ENCODE assay signal across 11 cellular contexts in genomic region chr6:51675551-51676275, GRCh38.
"Had no signal": no experiment of that assay in that cellular context is flagged by ENCODE, and none has a peak within 500 bp of the region (broad histone marks: within the 10 kb centered on the region; RNA-seq: fewer than 3 reads in every experiment).

No MANE protein-coding gene starts in this region.

- ATAC-seq: lower lobe of right lung; stimulated activated effector memory CD8-positive, alpha-beta T cell treated with anti-CD3 and anti-CD28 coated beads, Interleukin-12 subunit alpha, Interleukin-12 subunit beta, amount 100 ng/mL, for 72 hours had no signal

- H3K4me1 Mint-ChIP-seq: activated B cell treated with CpG ODN at 0.5 μM for 24 hours; activated CD4-positive, alpha-beta T cell treated with anti-CD3 and anti-CD28 coated beads, Interleukin-2, amount 10 ng/mL, durations not matched to agents 24 days and 14 days; stimulated activated effector memory CD8-positive, alpha-beta T cell treated with anti-CD3 and anti-CD28 coated beads, Interleukin-12 subunit alpha, Interleukin-12 subunit beta, amount 100 ng/mL, for 72 hours had no signal

- H3K9me3 Mint-ChIP-seq: activated CD4-positive, alpha-beta T cell treated with anti-CD3 and anti-CD28 coated beads, Interleukin-2, amount 10 ng/mL, durations not matched to agents 24 days and 14 days; activated naive CD4-positive, alpha-beta T cell treated with anti-CD3 and anti-CD28 coated beads for 36 hours; mesothelial cell of epicardium had no signal

- H3K9ac ChIP-seq: parathyroid adenoma had no signal

- DNase-seq: activated B cell treated with CpG ODN at 0.5 μM for 24 hours; activated CD4-positive, alpha-beta T cell treated with anti-CD3 and anti-CD28 coated beads, Interleukin-2, amount 10 ng/mL, durations not matched to agents 24 days and 14 days; activated CD8-positive, alpha-beta memory T cell treated with anti-CD3 and anti-CD28 coated beads for 24 hours; activated naive CD4-positive, alpha-beta T cell treated with anti-CD3 and anti-CD28 coated beads for 36 hours; effector CD4-positive, alpha-beta T cell; lower lobe of right lung; tibial artery; uterus had no signal

- H3K27me3 ChIP-seq: tibial artery, uterus had no signal

- H3K27ac Mint-ChIP-seq: activated B cell treated with CpG ODN at 0.5 μM for 24 hours; activated CD4-positive, alpha-beta T cell treated with anti-CD3 and anti-CD28 coated beads, Interleukin-2, amount 10 ng/mL, durations not matched to agents 24 days and 14 days; activated naive CD4-positive, alpha-beta T cell treated with anti-CD3 and anti-CD28 coated beads for 36 hours; mesothelial cell of epicardium; stimulated activated effector memory CD8-positive, alpha-beta T cell treated with anti-CD3 and anti-CD28 coated beads, Interleukin-12 subunit alpha, Interleukin-12 subunit beta, amount 100 ng/mL, for 72 hours had no signal

- H3K4me3 Mint-ChIP-seq: activated B cell treated with CpG ODN at 0.5 μM for 24 hours; activated CD4-positive, alpha-beta T cell treated with anti-CD3 and anti-CD28 coated beads, Interleukin-2, amount 10 ng/mL, durations not matched to agents 24 days and 14 days; activated naive CD4-positive, alpha-beta T cell treated with anti-CD3 and anti-CD28 coated beads for 36 hours; mesothelial cell of epicardium; stimulated activated effector memory CD8-positive, alpha-beta T cell treated with anti-CD3 and anti-CD28 coated beads, Interleukin-12 subunit alpha, Interleukin-12 subunit beta, amount 100 ng/mL, for 72 hours had no signal

- H3K36me3 ChIP-seq: lower lobe of right lung, tibial artery, uterus had no signal

- H3K9me3 ChIP-seq: lower lobe of right lung, tibial artery, uterus had no signal

- H3K4me3 ChIP-seq: lower lobe of right lung, tibial artery, uterus had no signal

- H3K27me3 Mint-ChIP-seq: activated CD4-positive, alpha-beta T cell treated with anti-CD3 and anti-CD28 coated beads, Interleukin-2, amount 10 ng/mL, durations not matched to agents 24 days and 14 days had no signal

- H3K27ac ChIP-seq: lower lobe of right lung, parathyroid adenoma, tibial artery, uterus had no signal

- H3K36me3 Mint-ChIP-seq: mesothelial cell of epicardium; stimulated activated effector memory CD8-positive, alpha-beta T cell treated with anti-CD3 and anti-CD28 coated beads, Interleukin-12 subunit alpha, Interleukin-12 subunit beta, amount 100 ng/mL, for 72 hours had no signal

- H3K4me1 ChIP-seq: parathyroid adenoma, tibial artery, uterus had no signal
